8 cellular contexts compared by ENCODE assay signal in genomic region chr11:8719260-8720190, GRCh38. TPM values are rescaled to one million over a fixed set of nuclear protein-coding genes. Genes with fewer than 3 reads are reported as not detected.
DNase-seq lines count a peak whose midpoint lies in the region; ATAC-seq and TF ChIP-seq lines count a peak whose summit lies in the region.

No MANE protein-coding gene starts in this region.

- peaks cover 60% of the 10 kb centered on the region for H3K79me1 ChIP-seq in trophoblast cell (ENCODE audit: low read length)

- WGBS in SK-N-SH (ENCODE audit: low lambda C conversion rate) = 9% methylated on average over 7 of the region's 7 CpGs
- WGBS in trophoblast cell (ENCODE audit: extremely low coverage, insufficient coverage, insufficient read length) = no CpG with 5 or more reads among the region's 7 CpGs

- peak overlapping the region; percentile 94 for H3K14ac ChIP-seq in trophoblast cell (ENCODE audit: low read length)

- peak overlapping the region; percentile 87 for H4K8ac ChIP-seq in trophoblast cell (ENCODE audit: low read depth, low read length)

- H4K91ac ChIP-seq in trophoblast cell (ENCODE audit: low read depth, low read length) = peak overlapping the region; percentile 99

- TF ChIP-seq EP300 in SK-N-SH (IDR thresholded peaks at IDR 0.05; ENCODE audit: borderline replicate concordance in 1 of 2, low read depth in 1 of 2, low read length in 1 of 2) = peak in 1 of 2 experiments; percentile 94; a peak in 2 of 4 replicates

- ATAC-seq in HG02938 (IDR thresholded peaks at IDR 0.05; ENCODE audit: unreplicated experiment) = no peak
- no peak for ATAC-seq in HG02678 (IDR thresholded peaks at IDR 0.05; ENCODE audit: unreplicated experiment)

- H2AK5ac ChIP-seq in trophoblast cell (ENCODE audit: low read length) = peak overlapping the region; percentile 94

- H4K12ac ChIP-seq in trophoblast cell (ENCODE audit: low read depth, low read length) = peak overlapping the region; percentile 26

- TF ChIP-seq RAD21 in SK-N-SH (IDR thresholded peaks at IDR 0.05; ENCODE audit: low read length) = no peak

- POLR2A ChIA-PET in SK-N-SH (lab: Yijun Ruan, JAX) = no interaction called here

- no peaks in the 10 kb centered on the region for H4K20me1 ChIP-seq in SK-N-SH (ENCODE audit: insufficient read depth)

- TF ChIP-seq CTCF in AG10803 (conservative IDR thresholded peaks at IDR 0.05; ENCODE audit: low read length) = no peak
- no peak for TF ChIP-seq CTCF in SK-N-SH (IDR thresholded peaks at IDR 0.05)
- no peak for TF ChIP-seq CTCF in fibroblast of the aortic adventitia (IDR thresholded peaks at IDR 0.05; ENCODE audit: insufficient read depth, low read length)

- H3K9ac ChIP-seq in SK-N-SH (peak overlapping the region; percentile 58), trophoblast cell (ENCODE audit: low read length) (no peak overlapping the region)

- peak overlapping the region; percentile 97 for H2BK5ac ChIP-seq in trophoblast cell (ENCODE audit: low read depth, low read length, poor library complexity)

- CTCF ChIA-PET in SK-N-SH (lab: Yijun Ruan, JAX) = interaction anchor here (1.0 kb wide), 1 partner anchor 10 kb away, joined by 3 read pairs; no protein-coding TSS in a partner anchor

- peak overlapping the region; percentile 80 to 96 for H3K27ac ChIP-seq in SK-N-SH (ENCODE audit: low read depth in 2 of 2, low read length in 1 of 2)
- peak overlapping the region; percentile 99 for H3K27ac ChIP-seq in trophoblast cell (ENCODE audit: low read depth, low read length)

- peaks cover 30% of the 10 kb centered on the region for H3F3A ChIP-seq in SK-N-SH (replicated peaks; ENCODE audit: insufficient read depth)

- H3K4me2 ChIP-seq in SK-N-SH (peak overlapping the region; percentile 80), trophoblast cell (ENCODE audit: low read length) (peak overlapping the region; percentile 36)

- H3K79me2 ChIP-seq in SK-N-SH (ENCODE audit: insufficient read depth) = peaks cover 37% of the 10 kb centered on the region
- peaks cover 28% of the 10 kb centered on the region for H3K79me2 ChIP-seq in trophoblast cell (ENCODE audit: control insufficient read depth, insufficient read depth, low read length, poor library complexity)

- H3K9me3 ChIP-seq in SK-N-SH (no peaks in the 10 kb centered on the region), trophoblast cell (ENCODE audit: insufficient read depth, low read depth, low read length) (no peaks in the 10 kb centered on the region)

- H3K23ac ChIP-seq in trophoblast cell (ENCODE audit: low read length) = no peak overlapping the region

- DNase-seq in AG10803 (ENCODE audit: low read depth) (peak; percentile 98), SK-N-SH (no peak), fibroblast of the aortic adventitia (ENCODE audit: low read depth) (peak; percentile 93), trophoblast cell (peak; percentile 63 to 80), NCI-H510A (lab: John Stamatoyannopoulos, UW) (no peak)
- no peak for DNase-seq in stimulated activated CD4-positive, alpha-beta T cell treated with anti-CD3 and anti-CD28 coated beads, Interleukin-2, amount 100 ng/mL, for 48 hours

- H3K4me1 ChIP-seq in SK-N-SH (ENCODE audit: control insufficient read depth in 1 of 2, insufficient read depth in 2 of 2, low read depth in 1 of 2, low read length in 1 of 2) (peaks cover 29 to 57% of the 10 kb centered on the region in 2 experiments; a peak in 3 of 4 replicates), trophoblast cell (ENCODE audit: control insufficient read depth in 1 of 2, insufficient read depth in 2 of 2, low read length in 2 of 2) (peaks cover 68 to 77% of the 10 kb centered on the region in 2 experiments)

- H3K27me3 ChIP-seq in SK-N-SH (ENCODE audit: insufficient read depth) = no peaks in the 10 kb centered on the region
- no peaks in the 10 kb centered on the region for H3K27me3 ChIP-seq in trophoblast cell (ENCODE audit: insufficient read depth, low read length)

- H3K9me2 ChIP-seq in SK-N-SH = no peaks in the 10 kb centered on the region

- H3K4me3 ChIP-seq in AG10803 (ENCODE audit: low read length) (peak overlapping the region; percentile 46), SK-N-SH (ENCODE audit: low read depth in 2 of 2, low read length in 1 of 2) (peak overlapping the region in 1 of 2 experiments; percentile 11; a peak in 2 of 4 replicates), fibroblast of the aortic adventitia (ENCODE audit: low read depth, low read length) (no peak overlapping the region), trophoblast cell (ENCODE audit: low read depth, low read length) (no peak overlapping the region)

- H2AFZ ChIP-seq in SK-N-SH (ENCODE audit: low read depth) (no peak overlapping the region), trophoblast cell (ENCODE audit: insufficient read depth, low read length, poor library complexity) (peak overlapping the region; percentile 19)

- peak overlapping the region; percentile 99 for H2BK12ac ChIP-seq in trophoblast cell (ENCODE audit: low read length)

- H3K18ac ChIP-seq in trophoblast cell (ENCODE audit: low read length) = peak overlapping the region; percentile 90

- peak overlapping the region; percentile 90 for H3K4ac ChIP-seq in trophoblast cell (ENCODE audit: low read depth, low read length)

- H2BK120ac ChIP-seq in trophoblast cell (ENCODE audit: insufficient read depth, low read length, poor library complexity) = peak overlapping the region; percentile 98

- H3K36me3 ChIP-seq in SK-N-SH (replicated peaks in 1 of 2; ENCODE audit: control insufficient read depth in 1 of 2, insufficient read depth in 2 of 2, low read length in 1 of 2) (peaks cover 13 to 17% of the 10 kb centered on the region in 2 experiments), trophoblast cell (ENCODE audit: control insufficient read depth in 1 of 2, insufficient read depth in 2 of 2, low read length in 2 of 2) (peaks cover 12 to 19% of the 10 kb centered on the region in 2 experiments)

TF ChIP-seq in SK-N-SH, 30 proteins besides CTCF, POLR2A, EP300 and RAD21 (continues in another document):
- TF ChIP-seq USF1 (IDR thresholded peaks at IDR 0.05; ENCODE audit: borderline replicate concordance, low read depth) (no peak), TAF1 (IDR thresholded peaks at IDR 0.05; ENCODE audit: borderline replicate concordance, low read depth, low read length) (no peak), NRF1 (IDR thresholded peaks at IDR 0.05; ENCODE audit: low read depth, low read length) (no peak), YY1 (IDR thresholded peaks at IDR 0.05; ENCODE audit: low read depth) (no peak), NFIC (IDR thresholded peaks at IDR 0.05; ENCODE audit: borderline replicate concordance) (peak; percentile 88), FOXJ3 (CRISPR knock-in tag; IDR thresholded peaks at IDR 0.05) (no peak), POLR2AphosphoS5 (IDR thresholded peaks at IDR 0.05; ENCODE audit: low read depth, low read length) (peak; percentile 37; the same call in 1 of the 2 replicates), ELF1 (IDR thresholded peaks at IDR 0.05) (peak; percentile 54; the same call in 1 of the 2 replicates), GATA2 (CRISPR knock-in tag; IDR thresholded peaks at IDR 0.05) (no peak), PBX3 (IDR thresholded peaks at IDR 0.05) (peak; percentile 93), IRF3 (IDR thresholded peaks at IDR 0.05; ENCODE audit: low read depth, low read length) (no peak), GABPA (IDR thresholded peaks at IDR 0.05; ENCODE audit: low read depth) (peak; percentile 34; the same call in 1 of the 2 replicates)

RNA-seq across cellular contexts. Expression of gene RPL27A, which starts 36.9 kb away (rescaled TPM):
- 752 and 1,162 TPM in 2 replicates for polyA plus RNA-seq in SK-N-SH (2012; rRNA removed)
- polyA plus RNA-seq in SK-N-SH (2012; cell fraction: cytosol; rRNA removed) = 1,039 and 1,258 TPM in 2 replicates
- 308 and 341 TPM in 2 replicates for polyA plus RNA-seq in SK-N-SH (2012; cell fraction: nucleus; rRNA removed)
- 505 and 965 TPM in 2 replicates for total RNA-seq in fibroblast of the aortic adventitia (ENCODE audit: low replicate concordance)
- polyA plus RNA-seq in trophoblast cell (2013) = 1,657 and 1,703 TPM in 2 replicates

RNA-seq across cellular contexts. Expression of gene TRIM66, which starts 37.1 kb away (rescaled TPM):
- polyA plus RNA-seq in SK-N-SH (2012; rRNA removed) = 6.4 and 8.0 TPM in 2 replicates
- 2.5 and 2.7 TPM in 2 replicates for polyA plus RNA-seq in SK-N-SH (2012; cell fraction: cytosol; rRNA removed)
- polyA plus RNA-seq in SK-N-SH (2012; cell fraction: nucleus; rRNA removed) = 44.1 and 62.7 TPM in 2 replicates
- 4.1 and 5.6 TPM in 2 replicates for total RNA-seq in fibroblast of the aortic adventitia (ENCODE audit: low replicate concordance)
- polyA plus RNA-seq in trophoblast cell (2013) = 1.4 and 1.7 TPM in 2 replicates

Comparison
In these comparisons a context has a peak if more than half of its experiments do, and no peak if none do; other contexts are left out.
1. DNase-seq: peak in AG10803 (single experiment), fibroblast of the aortic adventitia (single experiment) and trophoblast cell (2 of 2); none in SK-N-SH (single experiment), stimulated activated CD4-positive, alpha-beta T cell treated with anti-CD3 and anti-CD28 coated beads, Interleukin-2, amount 100 ng/mL, for 48 hours (0 of 2) and NCI-H510A (single experiment).